1 cellular context compared by ENCODE assay signal in the genomic region with DNA sequence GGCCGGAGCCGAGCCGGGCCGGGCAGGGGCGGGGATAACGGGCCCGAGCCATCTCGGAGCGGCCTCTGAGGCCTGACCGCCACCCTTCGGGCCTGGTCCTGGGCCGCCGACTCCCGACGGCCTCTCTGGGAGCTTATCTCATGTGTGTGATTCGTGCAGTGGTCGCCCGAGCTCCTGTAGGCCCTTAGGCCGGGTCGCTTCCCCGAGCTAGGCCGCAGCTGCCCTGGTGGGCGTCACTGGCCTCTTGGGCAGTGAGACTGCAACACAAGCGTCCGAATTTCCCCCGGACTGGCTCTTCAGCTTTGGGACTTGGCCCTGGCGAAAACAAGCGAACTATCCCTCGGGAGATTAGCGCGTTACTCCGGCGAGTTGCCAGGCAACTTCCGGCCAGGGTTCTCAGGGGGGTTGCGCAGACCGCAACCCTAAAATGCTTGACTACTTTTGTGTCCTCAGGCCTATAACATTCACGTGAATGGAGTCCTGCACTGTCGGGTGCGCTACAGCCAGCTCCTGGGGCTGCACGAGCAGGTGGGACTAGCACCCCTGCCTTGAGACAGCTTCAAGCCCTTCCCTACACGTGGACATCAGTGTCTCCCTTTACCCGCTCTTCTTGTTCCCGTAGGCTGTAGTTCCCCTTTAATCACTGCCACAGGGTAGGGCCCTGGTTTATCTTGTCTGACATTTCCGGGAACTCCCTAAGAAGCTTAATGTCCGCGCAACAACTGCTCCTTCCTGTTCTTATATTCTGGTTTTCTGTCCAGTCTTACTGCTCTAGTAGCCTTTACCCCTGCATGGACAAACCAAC.
A peak's percentile ranks its signal among the peaks of the same experiment; 100 is the strongest.
TF ChIP-seq lines count a peak whose summit lies in the region.

No MANE protein-coding gene starts in this region.

TF ChIP-seq in HepG2, 621 proteins besides CTCF, POLR2A, EP300 and RAD21 (continued from another document and continues in another):
- TF ChIP-seq SOX13 (IDR thresholded peaks at IDR 0.05) (no peak), SOX13 (CRISPR knock-in tag; conservative IDR thresholded peaks at IDR 0.05 in 1 of 2, IDR thresholded peaks at IDR 0.05 in 1 of 2) (0 out of 4 replicates have a peak, but pooled peaks of 1 of the 2 experiments have one; percentile 2), ZNF775 (CRISPR knock-in tag; IDR thresholded peaks at IDR 0.05; ENCODE audit: borderline replicate concordance) (no peak), ZNF746 (CRISPR knock-in tag; IDR thresholded peaks at IDR 0.05) (no peak), ARHGAP35 (CRISPR knock-in tag; IDR thresholded peaks at IDR 0.05; ENCODE audit: borderline replicate concordance) (no peak; the same call in 1 of the 2 replicates), ZKSCAN1 (IDR thresholded peaks at IDR 0.05; ENCODE audit: low read length) (no peak), KAT7 (CRISPR knock-in tag; IDR thresholded peaks at IDR 0.05; ENCODE audit: borderline replicate concordance) (no peak), NR2F1 (CRISPR knock-in tag; IDR thresholded peaks at IDR 0.05) (no peak), SP4 (CRISPR knock-in tag; IDR thresholded peaks at IDR 0.05) (no peak), ZNF780A (CRISPR knock-in tag; IDR thresholded peaks at IDR 0.05) (peak; percentile 14; the same call in 1 of the 2 replicates), U2AF2 (IDR thresholded peaks at IDR 0.05; ENCODE audit: low read depth, low read length) (no peak), JDP2 (CRISPR knock-in tag; IDR thresholded peaks at IDR 0.05; ENCODE audit: borderline replicate concordance) (no peak; the same call in 1 of the 2 replicates), ZNF562 (CRISPR knock-in tag; IDR thresholded peaks at IDR 0.05; ENCODE audit: borderline replicate concordance) (no peak), TMF1 (CRISPR knock-in tag; IDR thresholded peaks at IDR 0.05; ENCODE audit: low read depth) (peak; percentile 16), ZNF510 (CRISPR knock-in tag; IDR thresholded peaks at IDR 0.05; ENCODE audit: low read depth) (0 out of 2 replicates have a peak, but pooled peaks have one; percentile 23), MAFK (conservative IDR thresholded peaks at IDR 0.05 in 1 of 2, IDR thresholded peaks at IDR 0.05 in 1 of 2; ENCODE audit: low read length in 2 of 2) (no peak), TBL1XR1 (IDR thresholded peaks at IDR 0.05; ENCODE audit: borderline replicate concordance, low read length, partially characterized antibody) (no peak), ZNF33B (CRISPR knock-in tag; IDR thresholded peaks at IDR 0.05) (peak; percentile 17; the same call in 1 of the 2 replicates), ZNF24 (IDR thresholded peaks at IDR 0.05) (no peak), XBP1 (CRISPR knock-in tag; IDR thresholded peaks at IDR 0.05) (no peak), MEF2D (CRISPR knock-in tag; IDR thresholded peaks at IDR 0.05) (no peak), MAFF (IDR thresholded peaks at IDR 0.05; ENCODE audit: low read depth, low read length) (no peak), YEATS4 (CRISPR knock-in tag; IDR thresholded peaks at IDR 0.05; ENCODE audit: borderline replicate concordance) (no peak), AHR (CRISPR knock-in tag; IDR thresholded peaks at IDR 0.05) (no peak; the same call in 1 of the 2 replicates), FIP1L1 (IDR thresholded peaks at IDR 0.05; ENCODE audit: borderline replicate concordance, insufficient read depth, low read depth, low read length) (no peak), ZNF296 (CRISPR knock-in tag; conservative IDR thresholded peaks at IDR 0.05) (no peak; the same call in 1 of the 2 replicates), ZNF34 (CRISPR knock-in tag; IDR thresholded peaks at IDR 0.05; ENCODE audit: borderline replicate concordance) (no peak), NR1H2 (CRISPR knock-in tag; IDR thresholded peaks at IDR 0.05; ENCODE audit: borderline replicate concordance, low read depth) (peak; percentile 42; the same call in 1 of the 2 replicates), POLR2AphosphoS5 (IDR thresholded peaks at IDR 0.05; ENCODE audit: low read depth, low read length) (no peak), RXRA (CRISPR knock-in tag; IDR thresholded peaks at IDR 0.05) (no peak), ZNF253 (CRISPR knock-in tag; IDR thresholded peaks at IDR 0.05; ENCODE audit: borderline replicate concordance) (peak; percentile 93; the same call in 1 of the 2 replicates), HMGA1 (CRISPR knock-in tag; conservative IDR thresholded peaks at IDR 0.05) (no peak), ZFP36L1 (CRISPR knock-in tag; IDR thresholded peaks at IDR 0.05) (no peak), KDM2A (CRISPR knock-in tag; IDR thresholded peaks at IDR 0.05; ENCODE audit: borderline replicate concordance, low read depth) (no peak), KLF6 (CRISPR knock-in tag; IDR thresholded peaks at IDR 0.05) (no peak), STAG1 (CRISPR knock-in tag; IDR thresholded peaks at IDR 0.05) (no peak), TAF15 (IDR thresholded peaks at IDR 0.05; ENCODE audit: low read depth, low read length, poor library complexity, severe bottlenecking) (no peak), ZNF235 (CRISPR knock-in tag; IDR thresholded peaks at IDR 0.05; ENCODE audit: borderline replicate concordance) (no peak), ZC3H4 (CRISPR knock-in tag; IDR thresholded peaks at IDR 0.05; ENCODE audit: borderline replicate concordance) (no peak), KLF15 (CRISPR knock-in tag; IDR thresholded peaks at IDR 0.05; ENCODE audit: borderline replicate concordance) (no peak), SP5 (CRISPR knock-in tag; IDR thresholded peaks at IDR 0.05; ENCODE audit: borderline replicate concordance, low read depth) (no peak), GTF3A (CRISPR knock-in tag; conservative IDR thresholded peaks at IDR 0.05) (no peak), SMAD1 (CRISPR knock-in tag; IDR thresholded peaks at IDR 0.05; ENCODE audit: borderline replicate concordance, low read depth) (no peak; the same call in 1 of the 2 replicates), NCOR1 (IDR thresholded peaks at IDR 0.05; ENCODE audit: borderline replicate concordance, low read length) (no peak), CCDC6 (CRISPR knock-in tag; IDR thresholded peaks at IDR 0.05) (no peak), HNF4A (CRISPR knock-in tag; IDR thresholded peaks at IDR 0.05) (no peak), ZNF781 (CRISPR knock-in tag; IDR thresholded peaks at IDR 0.05; ENCODE audit: borderline replicate concordance, not compliant biosample characterization) (no peak), ZC3H13 (CRISPR knock-in tag; IDR thresholded peaks at IDR 0.05) (no peak), LCORL (IDR thresholded peaks at IDR 0.05) (no peak), LCORL (CRISPR knock-in tag; IDR thresholded peaks at IDR 0.05) (no peak)
- TF ChIP-seq, protein P1, sequence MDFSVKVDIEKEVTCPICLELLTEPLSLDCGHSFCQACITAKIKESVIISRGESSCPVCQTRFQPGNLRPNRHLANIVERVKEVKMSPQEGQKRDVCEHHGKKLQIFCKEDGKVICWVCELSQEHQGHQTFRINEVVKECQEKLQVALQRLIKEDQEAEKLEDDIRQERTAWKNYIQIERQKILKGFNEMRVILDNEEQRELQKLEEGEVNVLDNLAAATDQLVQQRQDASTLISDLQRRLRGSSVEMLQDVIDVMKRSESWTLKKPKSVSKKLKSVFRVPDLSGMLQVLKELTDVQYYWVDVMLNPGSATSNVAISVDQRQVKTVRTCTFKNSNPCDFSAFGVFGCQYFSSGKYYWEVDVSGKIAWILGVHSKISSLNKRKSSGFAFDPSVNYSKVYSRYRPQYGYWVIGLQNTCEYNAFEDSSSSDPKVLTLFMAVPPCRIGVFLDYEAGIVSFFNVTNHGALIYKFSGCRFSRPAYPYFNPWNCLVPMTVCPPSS (IDR thresholded peaks at IDR 0.05) = no peak
- TF ChIP-seq, protein P2, sequence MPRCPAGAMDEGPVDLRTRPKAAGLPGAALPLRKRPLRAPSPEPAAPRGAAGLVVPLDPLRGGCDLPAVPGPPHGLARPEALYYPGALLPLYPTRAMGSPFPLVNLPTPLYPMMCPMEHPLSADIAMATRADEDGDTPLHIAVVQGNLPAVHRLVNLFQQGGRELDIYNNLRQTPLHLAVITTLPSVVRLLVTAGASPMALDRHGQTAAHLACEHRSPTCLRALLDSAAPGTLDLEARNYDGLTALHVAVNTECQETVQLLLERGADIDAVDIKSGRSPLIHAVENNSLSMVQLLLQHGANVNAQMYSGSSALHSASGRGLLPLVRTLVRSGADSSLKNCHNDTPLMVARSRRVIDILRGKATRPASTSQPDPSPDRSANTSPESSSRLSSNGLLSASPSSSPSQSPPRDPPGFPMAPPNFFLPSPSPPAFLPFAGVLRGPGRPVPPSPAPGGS (CRISPR knock-in tag; IDR thresholded peaks at IDR 0.05) = no peak; the same call in 1 of the 2 replicates
- TF ChIP-seq, protein P3, sequence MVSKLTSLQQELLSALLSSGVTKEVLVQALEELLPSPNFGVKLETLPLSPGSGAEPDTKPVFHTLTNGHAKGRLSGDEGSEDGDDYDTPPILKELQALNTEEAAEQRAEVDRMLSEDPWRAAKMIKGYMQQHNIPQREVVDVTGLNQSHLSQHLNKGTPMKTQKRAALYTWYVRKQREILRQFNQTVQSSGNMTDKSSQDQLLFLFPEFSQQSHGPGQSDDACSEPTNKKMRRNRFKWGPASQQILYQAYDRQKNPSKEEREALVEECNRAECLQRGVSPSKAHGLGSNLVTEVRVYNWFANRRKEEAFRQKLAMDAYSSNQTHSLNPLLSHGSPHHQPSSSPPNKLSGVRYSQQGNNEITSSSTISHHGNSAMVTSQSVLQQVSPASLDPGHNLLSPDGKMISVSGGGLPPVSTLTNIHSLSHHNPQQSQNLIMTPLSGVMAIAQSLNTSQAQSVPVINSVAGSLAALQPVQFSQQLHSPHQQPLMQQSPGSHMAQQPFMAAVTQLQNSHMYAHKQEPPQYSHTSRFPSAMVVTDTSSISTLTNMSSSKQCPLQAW (CRISPR knock-in tag; IDR thresholded peaks at IDR 0.05) = no peak
- TF ChIP-seq, protein P4, sequence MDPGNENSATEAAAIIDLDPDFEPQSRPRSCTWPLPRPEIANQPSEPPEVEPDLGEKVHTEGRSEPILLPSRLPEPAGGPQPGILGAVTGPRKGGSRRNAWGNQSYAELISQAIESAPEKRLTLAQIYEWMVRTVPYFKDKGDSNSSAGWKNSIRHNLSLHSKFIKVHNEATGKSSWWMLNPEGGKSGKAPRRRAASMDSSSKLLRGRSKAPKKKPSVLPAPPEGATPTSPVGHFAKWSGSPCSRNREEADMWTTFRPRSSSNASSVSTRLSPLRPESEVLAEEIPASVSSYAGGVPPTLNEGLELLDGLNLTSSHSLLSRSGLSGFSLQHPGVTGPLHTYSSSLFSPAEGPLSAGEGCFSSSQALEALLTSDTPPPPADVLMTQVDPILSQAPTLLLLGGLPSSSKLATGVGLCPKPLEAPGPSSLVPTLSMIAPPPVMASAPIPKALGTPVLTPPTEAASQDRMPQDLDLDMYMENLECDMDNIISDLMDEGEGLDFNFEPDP (CRISPR knock-in tag; conservative IDR thresholded peaks at IDR 0.05) = no peak
- TF ChIP-seq, protein P5, sequence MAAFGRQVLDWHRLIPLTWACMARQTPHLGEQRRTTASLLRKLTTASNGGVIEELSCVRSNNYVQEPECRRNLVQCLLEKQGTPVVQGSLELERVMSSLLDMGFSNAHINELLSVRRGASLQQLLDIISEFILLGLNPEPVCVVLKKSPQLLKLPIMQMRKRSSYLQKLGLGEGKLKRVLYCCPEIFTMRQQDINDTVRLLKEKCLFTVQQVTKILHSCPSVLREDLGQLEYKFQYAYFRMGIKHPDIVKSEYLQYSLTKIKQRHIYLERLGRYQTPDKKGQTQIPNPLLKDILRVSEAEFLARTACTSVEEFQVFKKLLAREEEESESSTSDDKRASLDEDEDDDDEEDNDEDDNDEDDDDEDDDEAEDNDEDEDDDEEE (CRISPR knock-in tag; IDR thresholded peaks at IDR 0.05) = no peak; the same call in none of the 2 replicates
- TF ChIP-seq, protein P6, sequence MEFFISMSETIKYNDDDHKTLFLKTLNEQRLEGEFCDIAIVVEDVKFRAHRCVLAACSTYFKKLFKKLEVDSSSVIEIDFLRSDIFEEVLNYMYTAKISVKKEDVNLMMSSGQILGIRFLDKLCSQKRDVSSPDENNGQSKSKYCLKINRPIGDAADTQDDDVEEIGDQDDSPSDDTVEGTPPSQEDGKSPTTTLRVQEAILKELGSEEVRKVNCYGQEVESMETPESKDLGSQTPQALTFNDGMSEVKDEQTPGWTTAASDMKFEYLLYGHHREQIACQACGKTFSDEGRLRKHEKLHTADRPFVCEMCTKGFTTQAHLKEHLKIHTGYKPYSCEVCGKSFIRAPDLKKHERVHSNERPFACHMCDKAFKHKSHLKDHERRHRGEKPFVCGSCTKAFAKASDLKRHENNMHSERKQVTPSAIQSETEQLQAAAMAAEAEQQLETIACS (CRISPR knock-in tag; IDR thresholded peaks at IDR 0.05) = no peak
- TF ChIP-seq, protein P7, sequence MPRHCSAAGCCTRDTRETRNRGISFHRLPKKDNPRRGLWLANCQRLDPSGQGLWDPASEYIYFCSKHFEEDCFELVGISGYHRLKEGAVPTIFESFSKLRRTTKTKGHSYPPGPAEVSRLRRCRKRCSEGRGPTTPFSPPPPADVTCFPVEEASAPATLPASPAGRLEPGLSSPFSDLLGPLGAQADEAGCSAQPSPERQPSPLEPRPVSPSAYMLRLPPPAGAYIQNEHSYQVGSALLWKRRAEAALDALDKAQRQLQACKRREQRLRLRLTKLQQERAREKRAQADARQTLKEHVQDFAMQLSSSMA (CRISPR knock-in tag; IDR thresholded peaks at IDR 0.05) = 0 out of 2 replicates have a peak, but pooled peaks have one; percentile 5
- TF ChIP-seq, protein P8, sequence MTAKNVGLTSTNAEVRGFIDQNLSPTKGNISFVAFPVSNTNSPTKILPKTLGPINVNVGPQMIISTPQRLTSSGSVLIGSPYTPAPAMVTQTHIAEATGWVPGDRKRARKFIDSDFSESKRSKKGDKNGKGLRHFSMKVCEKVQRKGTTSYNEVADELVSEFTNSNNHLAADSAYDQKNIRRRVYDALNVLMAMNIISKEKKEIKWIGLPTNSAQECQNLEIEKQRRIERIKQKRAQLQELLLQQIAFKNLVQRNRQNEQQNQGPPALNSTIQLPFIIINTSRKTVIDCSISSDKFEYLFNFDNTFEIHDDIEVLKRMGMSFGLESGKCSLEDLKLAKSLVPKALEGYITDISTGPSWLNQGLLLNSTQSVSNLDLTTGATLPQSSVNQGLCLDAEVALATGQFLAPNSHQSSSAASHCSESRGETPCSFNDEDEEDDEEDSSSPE (CRISPR knock-in tag; IDR thresholded peaks at IDR 0.05) = peak; percentile 43
- TF ChIP-seq, protein P9, sequence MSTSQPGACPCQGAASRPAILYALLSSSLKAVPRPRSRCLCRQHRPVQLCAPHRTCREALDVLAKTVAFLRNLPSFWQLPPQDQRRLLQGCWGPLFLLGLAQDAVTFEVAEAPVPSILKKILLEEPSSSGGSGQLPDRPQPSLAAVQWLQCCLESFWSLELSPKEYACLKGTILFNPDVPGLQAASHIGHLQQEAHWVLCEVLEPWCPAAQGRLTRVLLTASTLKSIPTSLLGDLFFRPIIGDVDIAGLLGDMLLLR (CRISPR knock-in tag; IDR thresholded peaks at IDR 0.05) = no peak
- TF ChIP-seq, protein P10, sequence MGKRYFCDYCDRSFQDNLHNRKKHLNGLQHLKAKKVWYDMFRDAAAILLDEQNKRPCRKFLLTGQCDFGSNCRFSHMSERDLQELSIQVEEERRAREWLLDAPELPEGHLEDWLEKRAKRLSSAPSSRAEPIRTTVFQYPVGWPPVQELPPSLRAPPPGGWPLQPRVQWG (CRISPR knock-in tag; IDR thresholded peaks at IDR 0.05; ENCODE audit: borderline replicate concordance, low read depth) = no peak
